Comparison of ENCODE assay signal across 14 cellular contexts in genomic region chr6:3351105-3351676, GRCh38.
DNase-seq lines count a peak whose midpoint lies in the region; ATAC-seq and TF ChIP-seq lines count a peak whose summit lies in the region.
"Had no signal": no experiment of that assay in that cellular context is flagged by ENCODE, and none has a peak within 500 bp of the region (broad histone marks: within the 10 kb centered on the region; RNA-seq: fewer than 3 reads in every experiment).

No MANE protein-coding gene starts in this region.

- H3K4me1 ChIP-seq in vagina = peaks cover 28% of the 10 kb centered on the region

- peaks cover 14% of the 10 kb centered on the region for H3K27me3 Mint-ChIP-seq in nephron (ENCODE audit: low read depth)

- peaks cover 85% of the 10 kb centered on the region for H3K4me1 Mint-ChIP-seq in nephron

- H3K27ac ChIP-seq in angular gyrus (ENCODE audit: low read depth, low read length) = peak overlapping the region; percentile 49
- H3K27ac ChIP-seq in vagina = peak overlapping the region; percentile 7
- H3K27ac ChIP-seq: A549 had no signal

- H3K27me3 ChIP-seq in vagina = no peaks in the 10 kb centered on the region

- TF ChIP-seq CTCF in nephron (IDR thresholded peaks at IDR 0.05; ENCODE audit: unreplicated experiment in 3 of 3) (no peak), vagina (IDR thresholded peaks at IDR 0.05) (no peak)

- H3K4me3 Mint-ChIP-seq in nephron = peak overlapping the region in 2 of 3 experiments; percentile 22 to 27
- H3K4me3 Mint-ChIP-seq: dendritic cell treated with granulocyte-macrophage colony-stimulating factor and Interleukin-4, amounts not matched to agents 40 ng/mL and 50 ng/mL, for 4 days had no signal

- TF ChIP-seq POLR2A in vagina (IDR thresholded peaks at IDR 0.05) = no peak

- DNase-seq in NCI-H748 (lab: John Stamatoyannopoulos, UW; ENCODE audit: unreplicated experiment) (peak; percentile 66), NCI-H748 treated with DMSO at 0.1 percent for 48 hours (lab: John Stamatoyannopoulos, UW) (no peak), vagina (ENCODE audit: extremely low spot score in 2 of 2) (no peak)
- DNase-seq in stimulated activated CD4-positive, alpha-beta T cell treated with anti-CD3 and anti-CD28 coated beads, Interleukin-15, amount 100 ng/mL, for 24 hours = no peak
- DNase-seq: activated gamma-delta T cell; mucosa of descending colon; NCI-H1048; stimulated activated naive CD4-positive, alpha-beta T cell treated with Interleukin-2 at 50 U/mL for 16 hours had no signal

- no peaks in the 10 kb centered on the region for H3K36me3 ChIP-seq in vagina

- intact Hi-C loops in vagina (cut with DNase I) = no loop called here

- no peaks in the 10 kb centered on the region for H3K9me3 Mint-ChIP-seq in nephron
- H3K9me3 Mint-ChIP-seq: dendritic cell treated with granulocyte-macrophage colony-stimulating factor and Interleukin-4, amounts not matched to agents 40 ng/mL and 50 ng/mL, for 4 days had no signal

- peak overlapping the region; percentile 77 to 94 (median 82) for H3K27ac Mint-ChIP-seq in nephron
- H3K27ac Mint-ChIP-seq: dendritic cell treated with granulocyte-macrophage colony-stimulating factor and Interleukin-4, amounts not matched to agents 40 ng/mL and 50 ng/mL, for 4 days had no signal

- ATAC-seq in HG03045 (IDR thresholded peaks at IDR 0.05; ENCODE audit: unreplicated experiment) (no peak), HG03342 (IDR thresholded peaks at IDR 0.05; ENCODE audit: unreplicated experiment) (no peak)
- ATAC-seq: A549, mucosa of descending colon had no signal

- no peaks in the 10 kb centered on the region for H3K36me3 Mint-ChIP-seq in nephron (ENCODE audit: low read depth)

- no peak overlapping the region for H3K4me3 ChIP-seq in vagina
- H3K4me3 ChIP-seq: A549, mucosa of descending colon had no signal

- H3K9me3 ChIP-seq in vagina = no peaks in the 10 kb centered on the region
- H3K9me3 ChIP-seq: A549, mucosa of descending colon had no signal
